In genomic region chr6:106253194-106253593, GRCh38 we compare ENCODE assay signal across 14 cellular contexts.
A peak's percentile ranks its signal among the peaks of the same experiment; 100 is the strongest.
DNase-seq lines count a peak whose midpoint lies in the region; ATAC-seq and TF ChIP-seq lines count a peak whose summit lies in the region.
"Had no signal": no experiment of that assay in that cellular context is flagged by ENCODE, and none has a peak within 500 bp of the region (broad histone marks: within the 10 kb centered on the region; RNA-seq: fewer than 3 reads in every experiment).

No MANE protein-coding gene starts in this region.

- peak; percentile 90 for DNase-seq in Daoy (ENCODE audit: low read depth)
- peak; percentile 56 for DNase-seq in LoVo (ENCODE audit: low spot score)
- peak; percentile 44 to 87 for DNase-seq in cardiac fibroblast (ENCODE audit: low read depth in 2 of 2)
- no peak for DNase-seq in mesendoderm
- no peak for DNase-seq in iPS-NIHi7 (ENCODE audit: extremely low spot score)
- DNase-seq: activated T-cell treated with anti-CD3 and anti-CD28 coated beads, Interleukin-2, amount 50 U/mL, for 1 hour; CD8-positive, alpha-beta T cell; NCI-H1092 treated with DMSO at 0.1 percent for 48 hours; right cardiac atrium had no signal

- H3K4ac ChIP-seq in mesendoderm (ENCODE audit: low read depth, low read length) = no peak overlapping the region

- no peak overlapping the region for H2BK120ac ChIP-seq in mesendoderm (ENCODE audit: low read depth, low read length)

- H4K5ac ChIP-seq in mesendoderm (ENCODE audit: low read length) = no peak overlapping the region

- peaks cover 3% of the 10 kb centered on the region for H3K79me1 ChIP-seq in mesendoderm (ENCODE audit: low read length)

- no peak overlapping the region for H3K27ac ChIP-seq in mesendoderm (ENCODE audit: low read depth, low read length)
- H3K27ac ChIP-seq: ascending aorta had no signal

- no peaks in the 10 kb centered on the region for H3K4me1 ChIP-seq in mesendoderm (ENCODE audit: control insufficient read depth, low read depth, low read length)

- H3K56ac ChIP-seq in mesendoderm (ENCODE audit: low read length) = no peak overlapping the region

- H2BK5ac ChIP-seq in mesendoderm (ENCODE audit: low read length) = no peak overlapping the region

- peak overlapping the region; percentile 56 for H4K8ac ChIP-seq in mesendoderm (ENCODE audit: low read depth, low read length)

- no peaks in the 10 kb centered on the region for H3K27me3 ChIP-seq in mesendoderm (ENCODE audit: insufficient read depth, low read length, poor library complexity)
- H3K27me3 ChIP-seq: ascending aorta had no signal

- H3K4me3 ChIP-seq in cardiac fibroblast (replicated peaks in 1 of 2; ENCODE audit: low read depth in 2 of 2, low read length in 2 of 2) (no peak overlapping the region), mesendoderm (ENCODE audit: low read length) (no peak overlapping the region)
- H3K4me3 ChIP-seq: ascending aorta had no signal

- WGBS in mesendoderm (ENCODE audit: extremely low coverage, insufficient coverage, low lambda C conversion rate) = no CpG with 5 or more reads among the region's 1 CpG

- ATAC-seq in GM19035 (IDR thresholded peaks at IDR 0.05; ENCODE audit: unreplicated experiment) (no peak), HG02588 (IDR thresholded peaks at IDR 0.05; ENCODE audit: unreplicated experiment) (no peak), HG03135 (IDR thresholded peaks at IDR 0.05; ENCODE audit: unreplicated experiment) (no peak)
- ATAC-seq: CD8-positive, alpha-beta T cell; right cardiac atrium; WTC11 had no signal

- no peak overlapping the region for H3K18ac ChIP-seq in mesendoderm (ENCODE audit: low read length)

- H2AK5ac ChIP-seq in mesendoderm (ENCODE audit: low read length) = no peak overlapping the region

- no peak overlapping the region for H3K4me2 ChIP-seq in mesendoderm (ENCODE audit: low read length)

- H3K79me2 ChIP-seq in mesendoderm (ENCODE audit: control insufficient read depth, insufficient read depth, low read length) = no peaks in the 10 kb centered on the region

- TF ChIP-seq CTCF in cardiac fibroblast (IDR thresholded peaks at IDR 0.05; ENCODE audit: low read depth, low read length) = no peak

- no peak overlapping the region for H2BK15ac ChIP-seq in mesendoderm (replicated peaks; ENCODE audit: low read depth)

- H3K36me3 ChIP-seq in mesendoderm (ENCODE audit: control insufficient read depth, insufficient read depth, low read length) = no peaks in the 10 kb centered on the region
- H3K36me3 ChIP-seq: ascending aorta had no signal

- H3K9ac ChIP-seq in mesendoderm (ENCODE audit: low read length) = no peak overlapping the region

- no peak overlapping the region for H3K23ac ChIP-seq in mesendoderm (ENCODE audit: low read length)

Comparison
In these comparisons a context has a peak if more than half of its experiments do, and no peak if none do; other contexts are left out.
1. DNase-seq: peak in Daoy (single experiment), LoVo (single experiment) and cardiac fibroblast (2 of 2); none in mesendoderm (single experiment) and iPS-NIHi7 (single experiment).